In genomic region chr7:130148561-130148960, GRCh38 we compare ENCODE assay signal across 27 cellular contexts. TPM values are rescaled to one million over a fixed set of nuclear protein-coding genes. Genes with fewer than 3 reads are reported as not detected.
A peak's percentile ranks its signal among the peaks of the same experiment; 100 is the strongest.
DNase-seq lines count a peak whose midpoint lies in the region; ATAC-seq and TF ChIP-seq lines count a peak whose summit lies in the region.
"Had no signal": no experiment of that assay in that cellular context is flagged by ENCODE, and none has a peak within 500 bp of the region (broad histone marks: within the 10 kb centered on the region; RNA-seq: fewer than 3 reads in every experiment).

No MANE protein-coding gene starts in this region.

- H3K9me3 ChIP-seq in AG04450 (ENCODE audit: control insufficient read depth, insufficient read depth, low read length) = no peaks in the 10 kb centered on the region; the same call in 1 of the 2 replicates
- H3K9me3 ChIP-seq: upper lobe of right lung had no signal

- no peaks in the 10 kb centered on the region for H3K27me3 Mint-ChIP-seq in mesothelial cell of epicardium (ENCODE audit: low read depth)
- H3K27me3 Mint-ChIP-seq: CD4-positive, alpha-beta T cell; central memory CD8-positive, alpha-beta T cell; progenitor cell of endocrine pancreas had no signal

- H3K36me3 Mint-ChIP-seq in mesothelial cell of epicardium = no peaks in the 10 kb centered on the region
- H3K36me3 Mint-ChIP-seq: activated naive CD4-positive, alpha-beta T cell treated with anti-CD3 and anti-CD28 coated beads, Interleukin-2, amount 10 ng/mL, durations not matched to agents 7 days and 5 days; natural killer cell treated with Interleukin-12 subunit alpha and Interleukin-12 subunit beta and Interleukin-15 and Interleukin-18, amount 100 ng/mL, for 72 hours; WTC11 had no signal

- H3K9me3 Mint-ChIP-seq in mesothelial cell of epicardium = no peaks in the 10 kb centered on the region
- H3K9me3 Mint-ChIP-seq: activated CD4-positive, alpha-beta memory T cell treated with anti-CD3 and anti-CD28 coated beads, Interleukin-2, amount 10 ng/mL, durations not matched to agents 7 days and 5 days; activated T-cell treated with anti-CD3 and anti-CD28 coated beads, Interleukin-2, amount 50 U/mL, for 4 hours; CD4-positive, alpha-beta T cell; central memory CD8-positive, alpha-beta T cell; natural killer cell treated with Interleukin-12 subunit alpha and Interleukin-12 subunit beta and Interleukin-15 and Interleukin-18, amount 100 ng/mL, for 72 hours; WTC11 had no signal

- peak overlapping the region; percentile 87 for H3K27ac Mint-ChIP-seq in mesothelial cell of epicardium
- H3K27ac Mint-ChIP-seq: activated CD4-positive, alpha-beta memory T cell treated with anti-CD3 and anti-CD28 coated beads, Interleukin-2, amount 10 ng/mL, durations not matched to agents 7 days and 5 days; activated naive CD4-positive, alpha-beta T cell treated with anti-CD3 and anti-CD28 coated beads, Interleukin-2, amount 10 ng/mL, durations not matched to agents 7 days and 5 days; CD4-positive, alpha-beta T cell; natural killer cell treated with Interleukin-12 subunit alpha and Interleukin-12 subunit beta and Interleukin-15 and Interleukin-18, amount 100 ng/mL, for 72 hours; progenitor cell of endocrine pancreas; WTC11 had no signal

- no peaks in the 10 kb centered on the region for H3K27me3 ChIP-seq in AG04450 (ENCODE audit: control insufficient read depth, insufficient read depth, low read length)
- H3K27me3 ChIP-seq: upper lobe of right lung had no signal

- no peak overlapping the region for H3K4me3 ChIP-seq in AG04450 (ENCODE audit: low read depth, low read length)
- H3K4me3 ChIP-seq: upper lobe of right lung had no signal

- no peak overlapping the region for H3K27ac ChIP-seq in AG04450 (ENCODE audit: low read depth, low read length)
- H3K27ac ChIP-seq: upper lobe of right lung had no signal

- TF ChIP-seq CTCF in AG04450 (IDR thresholded peaks at IDR 0.05; ENCODE audit: low read depth, low read length) (no peak), mesothelial cell of epicardium (IDR thresholded peaks at IDR 0.05; ENCODE audit: unreplicated experiment) (no peak)

- peaks cover 35% of the 10 kb centered on the region for H3K4me1 Mint-ChIP-seq in mesothelial cell of epicardium
- H3K4me1 Mint-ChIP-seq: activated CD4-positive, alpha-beta memory T cell treated with anti-CD3 and anti-CD28 coated beads, Interleukin-2, amount 10 ng/mL, durations not matched to agents 7 days and 5 days; activated naive CD4-positive, alpha-beta T cell treated with anti-CD3 and anti-CD28 coated beads, Interleukin-2, amount 10 ng/mL, durations not matched to agents 7 days and 5 days had no signal

- POLR2A ChIA-PET in AG04450 (lab: Yijun Ruan, JAX) = interaction anchor here (0.6 to 0.7 kb wide), 2 partner anchors 124 to 1181 kb away, joined by 3 to 4 read pairs; no protein-coding TSS in a partner anchor

- CTCF ChIA-PET in AG04450 (lab: Charles Lee) = no interaction called here

- no peak overlapping the region for H3K4me3 Mint-ChIP-seq in mesothelial cell of epicardium
- H3K4me3 Mint-ChIP-seq: activated CD4-positive, alpha-beta memory T cell treated with anti-CD3 and anti-CD28 coated beads, Interleukin-2, amount 10 ng/mL, durations not matched to agents 7 days and 5 days; activated naive CD4-positive, alpha-beta T cell treated with anti-CD3 and anti-CD28 coated beads, Interleukin-2, amount 10 ng/mL, durations not matched to agents 7 days and 5 days; activated T-cell treated with anti-CD3 and anti-CD28 coated beads, Interleukin-2, amount 50 U/mL, for 4 hours; CD4-positive, alpha-beta T cell; central memory CD8-positive, alpha-beta T cell; natural killer cell treated with Interleukin-12 subunit alpha and Interleukin-12 subunit beta and Interleukin-15 and Interleukin-18, amount 100 ng/mL, for 72 hours; WTC11 had no signal

- DNase-seq in AG04450 (ENCODE audit: low read depth, low spot score) (peak; percentile 27), GM04504 (ENCODE audit: low read depth) (peak; percentile 53), cerebellum (ENCODE audit: low spot score) (peak; percentile 74), mesothelial cell of epicardium (ENCODE audit: low spot score in 2 of 2, unreplicated experiment in 2 of 2) (no peak), GM19240 (ENCODE audit: insufficient read length, low spot score) (no peak), NCI-H128 (lab: John Stamatoyannopoulos, UW; ENCODE audit: unreplicated experiment) (no peak), NCI-H510A (lab: John Stamatoyannopoulos, UW) (no peak)
- DNase-seq: activated naive CD4-positive, alpha-beta T cell treated with anti-CD3 and anti-CD28 coated beads, Interleukin-2, amount 10 ng/mL, durations not matched to agents 7 days and 5 days; activated T-cell treated with anti-CD3 and anti-CD28 coated beads, Interleukin-2, amount 50 U/mL, for 4 hours; aorta; CD4-positive, alpha-beta T cell; kidney; mammary epithelial cell; NCI-H2081 treated with DMSO at 0.1 percent for 48 hours; NCI-H774; small intestine; stimulated activated CD4-positive, alpha-beta T cell treated with anti-CD3 and anti-CD28 coated beads, Interleukin-4, amount 100 ng/mL, for 24 hours; upper lobe of right lung had no signal

- ATAC-seq in activated CD4-positive, CD25-positive, alpha-beta regulatory T cell treated with anti-CD3 and anti-CD28 coated beads, Interleukin-2, amount 50 U/mL, for 24 hours = no peak
- ATAC-seq: activated T-cell treated with anti-CD3 and anti-CD28 coated beads, Interleukin-2, amount 50 U/mL, for 4 hours; natural killer cell treated with Interleukin-12 subunit alpha and Interleukin-12 subunit beta and Interleukin-15 and Interleukin-18, amount 100 ng/mL, for 72 hours; upper lobe of right lung; WTC11 had no signal

RNA-seq across cellular contexts. Expression of gene TMEM209, which starts 56.6 kb away (rescaled TPM):
- polyA plus RNA-seq in AG04450 (2011; rRNA removed) = 12.9 and 15.2 TPM in 2 replicates
- polyA minus RNA-seq in AG04450 (2011; rRNA and poly(A)+ RNA removed) = 23.0 and 25.8 TPM in 2 replicates
- total RNA-seq in cerebellum = 14.3 TPM
- total RNA-seq in mesothelial cell of epicardium = 23.9 to 27.8 TPM (median 23.9 TPM) in 3 replicates

RNA-seq across cellular contexts. Expression of gene SSMEM1, which starts 59.1 kb away (rescaled TPM):
- not detected in 2 replicates for polyA plus RNA-seq in AG04450 (2011; rRNA removed)
- polyA minus RNA-seq in AG04450 (2011; rRNA and poly(A)+ RNA removed) = not detected in 2 replicates
- total RNA-seq in cerebellum (not detected), mesothelial cell of epicardium (not detected in 3 replicates)
- total RNA-seq: A673; activated CD4-positive, alpha-beta memory T cell treated with anti-CD3 and anti-CD28 coated beads, Interleukin-2, amount 10 ng/mL, durations not matched to agents 7 days and 5 days; activated T-cell treated with anti-CD3 and anti-CD28 coated beads, Interleukin-2, amount 50 U/mL, for 4 hours; aorta; CD4-positive, alpha-beta T cell; frontal cortex; kidney; mammary epithelial cell; natural killer cell treated with Interleukin-12 subunit alpha and Interleukin-12 subunit beta and Interleukin-15 and Interleukin-18, amount 100 ng/mL, for 72 hours; progenitor cell of endocrine pancreas; T-helper 2 cell treated with Interferon-gamma antibody and Interleukin-4, amounts not matched to agents 100 ng/mL and 5 ng/mL, for 36 hours; upper lobe of right lung; WTC11 had no signal
- polyA plus RNA-seq: aorta, mammary epithelial cell, small intestine had no signal

Comparison
In these comparisons a context has a peak if more than half of its experiments do, and no peak if none do; other contexts are left out.
1. DNase-seq: peak in AG04450 (single experiment), GM04504 (single experiment) and cerebellum (single experiment); none in mesothelial cell of epicardium (0 of 2), GM19240 (single experiment), NCI-H128 (single experiment) and NCI-H510A (single experiment).